ENCODE assay signal across 12 cellular contexts in genomic region chr9:123607987-123608565, GRCh38.
A peak's percentile ranks its signal among the peaks of the same experiment; 100 is the strongest.
DNase-seq lines count a peak whose midpoint lies in the region; ATAC-seq, FAIRE-seq and TF ChIP-seq lines count a peak whose summit lies in the region.
"Had no signal": no experiment of that assay in that cellular context is flagged by ENCODE, and none has a peak within 500 bp of the region (broad histone marks: within the 10 kb centered on the region; RNA-seq: fewer than 3 reads in every experiment).

No MANE protein-coding gene starts in this region.

- CTCF ChIA-PET in GM10248 (lab: Yijun Ruan, JAX), result interaction anchor here (1.1 to 1.9 kb wide), 3 partner anchors 30 to 432 kb away, joined by 3 to 6 read pairs (median 3); no protein-coding TSS in a partner anchor

- POLR2A ChIA-PET in GM10248 (lab: Yijun Ruan, JAX), result no interaction called here

- no peak for TF ChIP-seq CTCF in GM10248 (IDR thresholded peaks at IDR 0.05; ENCODE audit: control extremely low read depth, extremely low read depth, low read depth, missing control alignments)

- DNase-seq in GM10248 (ENCODE audit: extremely low spot score) (peak; percentile 74), NCI-H1105 (lab: John Stamatoyannopoulos, UW) (no peak), H4 (ENCODE audit: low spot score) (no peak), HTR-8/SVneo (ENCODE audit: insufficient read length, low spot score) (no peak)
- no peak for DNase-seq in stimulated activated naive CD4-positive, alpha-beta T cell treated with Interleukin-2 at 50 U/mL for 16 hours (lab: John Stamatoyannopoulos, UW)
- DNase-seq: activated CD4-positive, CD25-positive, alpha-beta regulatory T cell treated with anti-CD3 and anti-CD28 coated beads, Interleukin-2, amount 50 U/mL, for 72 hours; dermis blood vessel endothelial cell had no signal

- ATAC-seq in GM19372 (IDR thresholded peaks at IDR 0.05; ENCODE audit: low read depth, unreplicated experiment) (peak; percentile 94), HG02852 (IDR thresholded peaks at IDR 0.05; ENCODE audit: unreplicated experiment) (peak; percentile 98), HG03558 (IDR thresholded peaks at IDR 0.05; ENCODE audit: extremely low read depth, unreplicated experiment) (peak; percentile 74)
- ATAC-seq: Panc1 had no signal

- FAIRE-seq in HTR-8/SVneo (lab: Jason Lieb, UNC), result no peak
- FAIRE-seq: A204.1 had no signal
